1 cellular context compared by ENCODE assay signal in the genomic region with DNA sequence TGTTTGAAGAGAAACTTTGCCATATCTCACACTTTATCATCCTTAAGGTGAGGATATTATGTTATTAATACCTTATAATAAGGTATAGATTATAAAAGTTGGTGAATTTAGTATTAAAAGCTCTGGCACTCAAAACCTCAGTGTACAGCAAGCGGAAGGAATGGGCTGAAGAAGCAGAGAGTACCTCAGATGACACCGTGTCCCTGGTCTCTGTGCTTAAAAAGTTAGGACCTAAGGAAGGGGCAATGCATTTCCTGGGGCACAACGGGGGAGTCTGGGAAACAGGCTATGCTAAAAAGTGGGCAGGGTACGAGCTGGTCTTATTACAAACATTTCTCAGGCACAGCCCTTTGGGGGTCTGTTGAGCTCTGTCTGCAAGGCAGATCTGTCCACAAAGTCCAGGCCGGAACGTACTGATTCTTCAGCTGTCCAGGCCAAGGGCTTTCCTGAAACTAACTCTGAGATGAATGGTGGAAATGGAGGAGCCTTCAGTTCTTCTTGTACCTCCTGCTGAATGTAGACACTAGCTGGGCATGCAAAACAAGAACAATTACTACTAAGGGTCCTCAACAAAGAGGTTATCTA.
TF ChIP-seq lines count a peak whose summit lies in the region.

No MANE protein-coding gene starts in this region.

TF ChIP-seq in SK-N-SH, 30 proteins besides CTCF, POLR2A, EP300 and RAD21 (continued from another document):
- TF ChIP-seq, protein P1, sequence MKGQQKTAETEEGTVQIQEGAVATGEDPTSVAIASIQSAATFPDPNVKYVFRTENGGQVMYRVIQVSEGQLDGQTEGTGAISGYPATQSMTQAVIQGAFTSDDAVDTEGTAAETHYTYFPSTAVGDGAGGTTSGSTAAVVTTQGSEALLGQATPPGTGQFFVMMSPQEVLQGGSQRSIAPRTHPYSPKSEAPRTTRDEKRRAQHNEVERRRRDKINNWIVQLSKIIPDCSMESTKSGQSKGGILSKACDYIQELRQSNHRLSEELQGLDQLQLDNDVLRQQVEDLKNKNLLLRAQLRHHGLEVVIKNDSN (IDR thresholded peaks at IDR 0.05; ENCODE audit: borderline replicate concordance, low read depth), result no peak
- TF ChIP-seq TAF1 (IDR thresholded peaks at IDR 0.05; ENCODE audit: borderline replicate concordance, low read depth, low read length) (no peak), GATA2 (CRISPR knock-in tag; IDR thresholded peaks at IDR 0.05) (no peak), POLR2AphosphoS5 (IDR thresholded peaks at IDR 0.05; ENCODE audit: low read depth, low read length) (no peak), FOXJ3 (CRISPR knock-in tag; IDR thresholded peaks at IDR 0.05) (no peak), EZH2phosphoT487 (IDR thresholded peaks at IDR 0.05; ENCODE audit: borderline replicate concordance, low read depth) (no peak), TEAD4 (IDR thresholded peaks at IDR 0.05; ENCODE audit: borderline replicate concordance, insufficient read depth) (no peak), RXRA (IDR thresholded peaks at IDR 0.05; ENCODE audit: borderline replicate concordance, low read depth) (no peak)
- TF ChIP-seq, protein P2, sequence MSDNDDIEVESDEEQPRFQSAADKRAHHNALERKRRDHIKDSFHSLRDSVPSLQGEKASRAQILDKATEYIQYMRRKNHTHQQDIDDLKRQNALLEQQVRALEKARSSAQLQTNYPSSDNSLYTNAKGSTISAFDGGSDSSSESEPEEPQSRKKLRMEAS (IDR thresholded peaks at IDR 0.05; ENCODE audit: low read depth), result no peak
- TF ChIP-seq, protein P3, sequence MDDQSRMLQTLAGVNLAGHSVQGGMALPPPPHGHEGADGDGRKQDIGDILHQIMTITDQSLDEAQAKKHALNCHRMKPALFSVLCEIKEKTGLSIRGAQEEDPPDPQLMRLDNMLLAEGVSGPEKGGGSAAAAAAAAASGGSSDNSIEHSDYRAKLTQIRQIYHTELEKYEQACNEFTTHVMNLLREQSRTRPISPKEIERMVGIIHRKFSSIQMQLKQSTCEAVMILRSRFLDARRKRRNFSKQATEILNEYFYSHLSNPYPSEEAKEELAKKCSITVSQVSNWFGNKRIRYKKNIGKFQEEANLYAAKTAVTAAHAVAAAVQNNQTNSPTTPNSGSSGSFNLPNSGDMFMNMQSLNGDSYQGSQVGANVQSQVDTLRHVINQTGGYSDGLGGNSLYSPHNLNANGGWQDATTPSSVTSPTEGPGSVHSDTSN (IDR thresholded peaks at IDR 0.05), result no peak
- TF ChIP-seq, protein P4, sequence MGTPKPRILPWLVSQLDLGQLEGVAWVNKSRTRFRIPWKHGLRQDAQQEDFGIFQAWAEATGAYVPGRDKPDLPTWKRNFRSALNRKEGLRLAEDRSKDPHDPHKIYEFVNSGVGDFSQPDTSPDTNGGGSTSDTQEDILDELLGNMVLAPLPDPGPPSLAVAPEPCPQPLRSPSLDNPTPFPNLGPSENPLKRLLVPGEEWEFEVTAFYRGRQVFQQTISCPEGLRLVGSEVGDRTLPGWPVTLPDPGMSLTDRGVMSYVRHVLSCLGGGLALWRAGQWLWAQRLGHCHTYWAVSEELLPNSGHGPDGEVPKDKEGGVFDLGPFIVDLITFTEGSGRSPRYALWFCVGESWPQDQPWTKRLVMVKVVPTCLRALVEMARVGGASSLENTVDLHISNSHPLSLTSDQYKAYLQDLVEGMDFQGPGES (IDR thresholded peaks at IDR 0.05; ENCODE audit: low read depth, low read length), result no peak
